ENCODE assay signal across 9 cellular contexts in genomic region chr1:63575340-63575826, GRCh38. TPM values are rescaled to one million over a fixed set of nuclear protein-coding genes. Genes with fewer than 3 reads are reported as not detected.
DNase-seq lines count a peak whose midpoint lies in the region; ATAC-seq, FAIRE-seq and TF ChIP-seq lines count a peak whose summit lies in the region.
"Had no signal": no experiment of that assay in that cellular context is flagged by ENCODE, and none has a peak within 500 bp of the region (broad histone marks: within the 10 kb centered on the region; RNA-seq: fewer than 3 reads in every experiment).

No MANE protein-coding gene starts in this region.

- TF ChIP-seq CTCF in natural killer cell (IDR thresholded peaks at IDR 0.05): peak; percentile 89
- TF ChIP-seq CTCF in dorsolateral prefrontal cortex (IDR thresholded peaks at IDR 0.05 in 54 of 56, conservative IDR thresholded peaks at IDR 0.05 in 2 of 56; ENCODE audit: low read depth in 1 of 56, partially characterized antibody in 56 of 56): peak; percentile 56 to 93 (median 76)
- TF ChIP-seq CTCF in neural cell (IDR thresholded peaks at IDR 0.05; ENCODE audit: poor library complexity, severe bottlenecking): peak; percentile 56

- no peak overlapping the region for H3K4me2 ChIP-seq in neural cell (ENCODE audit: low read length)

- no peak overlapping the region for H3K9ac ChIP-seq in neural cell (ENCODE audit: low read length)

- H3K27me3 ChIP-seq in dorsolateral prefrontal cortex (no peaks in the 10 kb centered on the region), neural cell (ENCODE audit: insufficient read depth, low read depth, low read length) (no peaks in the 10 kb centered on the region)

- H4K20me1 ChIP-seq in neural cell (ENCODE audit: insufficient read depth): no peaks in the 10 kb centered on the region

- no peak overlapping the region for H3K4me3 Mint-ChIP-seq in natural killer cell
- no peak overlapping the region for H3K4me3 Mint-ChIP-seq in natural killer cell treated with Interleukin-12 subunit alpha and Interleukin-12 subunit beta and Interleukin-15 and Interleukin-18, amount 100 ng/mL, for 72 hours
- H3K4me3 Mint-ChIP-seq: central memory CD8-positive, alpha-beta T cell had no signal

- H3K9me2 ChIP-seq in neural cell (ENCODE audit: insufficient read depth, low read length): no peaks in the 10 kb centered on the region

- DNase-seq in natural killer cell: no peak
- no peak for DNase-seq in natural killer cell treated with Interleukin-12 subunit alpha and Interleukin-12 subunit beta and Interleukin-15 and Interleukin-18, amount 100 ng/mL, for 72 hours (ENCODE audit: low spot score)
- peak; percentile 16 for DNase-seq in NCI-H2227 treated with DMSO at 0.1 percent for 48 hours (lab: John Stamatoyannopoulos, UW)
- no peak for DNase-seq in dorsolateral prefrontal cortex
- no peak for DNase-seq in GM19239 (ENCODE audit: insufficient read length, low spot score)
- no peak for DNase-seq in HuH-7.5 (ENCODE audit: low spot score)

- H3K27ac ChIP-seq in dorsolateral prefrontal cortex: no peak overlapping the region
- H3K27ac ChIP-seq in neural cell (ENCODE audit: low read length): no peak overlapping the region

- no peak overlapping the region for H3K4me3 ChIP-seq in dorsolateral prefrontal cortex
- H3K4me3 ChIP-seq in neural cell (ENCODE audit: low read length): no peak overlapping the region

- no peaks in the 10 kb centered on the region for H3K9me3 Mint-ChIP-seq in natural killer cell
- no peaks in the 10 kb centered on the region for H3K9me3 Mint-ChIP-seq in natural killer cell treated with Interleukin-12 subunit alpha and Interleukin-12 subunit beta and Interleukin-15 and Interleukin-18, amount 100 ng/mL, for 72 hours
- H3K9me3 Mint-ChIP-seq: central memory CD8-positive, alpha-beta T cell had no signal

- no peak for TF ChIP-seq EP300 in neural cell (conservative IDR thresholded peaks at IDR 0.05; ENCODE audit: poor library complexity, severe bottlenecking)

- no peaks in the 10 kb centered on the region for H3K27me3 Mint-ChIP-seq in natural killer cell (ENCODE audit: low read depth in 2 of 2)
- no peaks in the 10 kb centered on the region for H3K27me3 Mint-ChIP-seq in natural killer cell treated with Interleukin-12 subunit alpha and Interleukin-12 subunit beta and Interleukin-15 and Interleukin-18, amount 100 ng/mL, for 72 hours
- H3K27me3 Mint-ChIP-seq: central memory CD8-positive, alpha-beta T cell had no signal

- no peaks in the 10 kb centered on the region for H3K9me3 ChIP-seq in neural cell (ENCODE audit: low read length)

- peaks cover 5% of the 10 kb centered on the region for H3K36me3 ChIP-seq in neural cell (ENCODE audit: insufficient read depth, low read length)

- H2AFZ ChIP-seq in neural cell (ENCODE audit: low read depth, low read length): no peak overlapping the region

- no peak for TF ChIP-seq RAD21 in neural cell (conservative IDR thresholded peaks at IDR 0.05)

- no peaks in the 10 kb centered on the region for H3F3A ChIP-seq in neural cell (ENCODE audit: insufficient read depth, low read length, poor library complexity, severe bottlenecking)

- intact Hi-C loops in natural killer cell (cut with micrococcal nuclease): no loop called here
- intact Hi-C loops in dorsolateral prefrontal cortex (cut with DNase I): no loop called here

- H3K79me2 ChIP-seq in neural cell (replicated peaks; ENCODE audit: insufficient read depth, low read length): no peaks in the 10 kb centered on the region

- H3K27ac Mint-ChIP-seq in natural killer cell: no peak overlapping the region
- no peak overlapping the region for H3K27ac Mint-ChIP-seq in natural killer cell treated with Interleukin-12 subunit alpha and Interleukin-12 subunit beta and Interleukin-15 and Interleukin-18, amount 100 ng/mL, for 72 hours

- no peaks in the 10 kb centered on the region for H3K36me3 Mint-ChIP-seq in natural killer cell
- no peaks in the 10 kb centered on the region for H3K36me3 Mint-ChIP-seq in natural killer cell treated with Interleukin-12 subunit alpha and Interleukin-12 subunit beta and Interleukin-15 and Interleukin-18, amount 100 ng/mL, for 72 hours

- H3K4me1 Mint-ChIP-seq in natural killer cell: no peaks in the 10 kb centered on the region
- no peaks in the 10 kb centered on the region for H3K4me1 Mint-ChIP-seq in natural killer cell treated with Interleukin-12 subunit alpha and Interleukin-12 subunit beta and Interleukin-15 and Interleukin-18, amount 100 ng/mL, for 72 hours (ENCODE audit: low read depth in 2 of 2)
- H3K4me1 Mint-ChIP-seq: central memory CD8-positive, alpha-beta T cell had no signal

- FAIRE-seq in GM19239 (lab: Jason Lieb, UNC): no peak

- ATAC-seq in natural killer cell (peak; percentile 37 to 48 (median 47)), HG02763 (IDR thresholded peaks at IDR 0.05; ENCODE audit: unreplicated experiment) (no peak)
- ATAC-seq in natural killer cell treated with Interleukin-12 subunit alpha and Interleukin-12 subunit beta and Interleukin-15 and Interleukin-18, amount 100 ng/mL, for 72 hours: no peak

TF ChIP-seq in neural cell, 6 proteins besides CTCF, POLR2A, EP300 and RAD21:
- no peak for TF ChIP-seq REST (IDR thresholded peaks at IDR 0.05; ENCODE audit: borderline replicate concordance)
- no peak for TF ChIP-seq EZH2 (IDR thresholded peaks at IDR 0.05; ENCODE audit: borderline replicate concordance, insufficient read depth, low read length, poor library complexity, severe bottlenecking)
- TF ChIP-seq POLR2AphosphoS5 (IDR thresholded peaks at IDR 0.05): no peak
- TF ChIP-seq TAF1 (IDR thresholded peaks at IDR 0.05; ENCODE audit: low read depth): no peak
- TF ChIP-seq SMC3 (conservative IDR thresholded peaks at IDR 0.05; ENCODE audit: poor library complexity): no peak
- TF ChIP-seq MXI1 (conservative IDR thresholded peaks at IDR 0.05; ENCODE audit: poor library complexity, severe bottlenecking): no peak

RNA-seq across cellular contexts. Expression of gene PGM1, which starts 17.8 kb away (rescaled TPM):
- total RNA-seq in natural killer cell (10 to 100 TPM; 23.5 to 31.4 (median 23.7) TPM), dorsolateral prefrontal cortex (10 to 100 TPM; 25.8 to 77.5 (median 44.4) TPM)
- total RNA-seq in natural killer cell treated with Interleukin-12 subunit alpha and Interleukin-12 subunit beta and Interleukin-15 and Interleukin-18, amount 100 ng/mL, for 72 hours: 10 to 100 TPM; 43.7 to 54.6 TPM
- polyA plus RNA-seq in neural cell: 2.9 and 3.4 TPM in 2 replicates
- polyA minus RNA-seq in neural cell: 5.1 and 8.2 TPM in 2 replicates

RNA-seq across cellular contexts. Expression of gene EFCAB7, which starts 52.1 kb away (rescaled TPM):
- total RNA-seq in natural killer cell (1 to 10 TPM; 5.4 to 7.5 (median 6.0) TPM), dorsolateral prefrontal cortex (10 to 100 TPM; 16.8 to 45.1 (median 26.3) TPM)
- 1 to 10 TPM; 3.7 to 7.1 TPM for total RNA-seq in natural killer cell treated with Interleukin-12 subunit alpha and Interleukin-12 subunit beta and Interleukin-15 and Interleukin-18, amount 100 ng/mL, for 72 hours
- 62.9 and 72.9 TPM in 2 replicates for polyA plus RNA-seq in neural cell
- polyA minus RNA-seq in neural cell: 61.6 and 72.2 TPM in 2 replicates

RNA-seq across cellular contexts. Expression of gene ITGB3BP, which starts 52.4 kb away (rescaled TPM):
- 10 to 100 TPM; 20.7 to 29.8 (median 21.3) TPM for total RNA-seq in natural killer cell
- total RNA-seq in natural killer cell treated with Interleukin-12 subunit alpha and Interleukin-12 subunit beta and Interleukin-15 and Interleukin-18, amount 100 ng/mL, for 72 hours: 10 to 100 TPM; 35.0 to 48.3 TPM
- 10 to 100 TPM in 110 of 120 experiments, 1 to 10 TPM in 10; 7.8 to 52.3 (median 17.5) TPM for total RNA-seq in dorsolateral prefrontal cortex
- polyA plus RNA-seq in neural cell: 24.8 and 29.0 TPM in 2 replicates
- 25.3 and 27.0 TPM in 2 replicates for polyA minus RNA-seq in neural cell

Comparison
In these comparisons a context has a peak if more than half of its experiments do, and no peak if none do; other contexts are left out.
1. ATAC-seq: peak in natural killer cell (3 of 3); none in natural killer cell treated with Interleukin-12 subunit alpha and Interleukin-12 subunit beta and Interleukin-15 and Interleukin-18, amount 100 ng/mL, for 72 hours (0 of 2) and HG02763 (single experiment).
2. Peak in every context shown above with its lines, with median percentiles within 50 percentile points of each other: CTCF ChIP-seq.